In the genomic region with DNA sequence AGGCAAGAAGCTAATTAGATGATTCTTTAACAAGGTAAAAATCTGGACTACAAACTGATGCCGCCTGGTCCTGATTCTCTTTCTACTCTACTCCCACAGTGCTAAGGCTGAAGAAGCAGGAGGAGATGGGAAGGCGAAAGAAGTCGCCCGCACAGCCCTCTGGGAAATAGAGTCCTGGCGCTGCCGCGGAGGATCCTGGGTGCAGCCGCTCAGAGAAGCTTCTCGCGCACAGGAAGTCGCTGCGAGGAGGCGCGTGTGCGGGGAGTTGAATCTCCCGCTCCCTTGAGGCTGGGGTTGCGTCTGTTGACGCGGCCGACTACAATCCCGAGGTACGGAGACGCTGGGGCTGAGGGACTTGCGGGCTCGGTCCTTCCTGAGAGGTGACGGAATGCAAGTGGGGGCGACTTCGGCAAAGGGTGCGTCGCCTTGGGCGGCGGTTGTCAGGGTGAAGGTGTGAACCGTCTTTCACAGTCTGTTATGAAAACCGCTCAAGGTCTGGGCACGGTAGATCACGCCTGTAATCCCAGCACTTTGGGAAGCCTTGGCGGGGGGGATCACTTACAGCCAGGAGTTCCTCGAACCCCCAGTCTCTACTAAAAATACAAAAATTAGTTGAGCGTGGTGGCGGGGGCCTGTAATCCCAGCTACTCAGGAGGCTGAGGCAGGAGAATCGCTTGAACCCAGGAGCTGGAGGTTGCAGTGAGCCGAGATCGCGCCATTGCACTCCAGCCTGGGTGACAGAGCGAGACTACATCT, we compare ENCODE assay signal across 1 cellular context.
TF ChIP-seq lines count a peak whose summit lies in the region.

A gene (plus strand): TSS at position 212 of the 756 bp plus-strand sequence. CDS start 5,078 bp downstream, outside the sequence.

TF ChIP-seq in K562, 482 proteins besides CTCF, POLR2A, EP300 and RAD21 (continued from another document):
- peak; percentile 90 for TF ChIP-seq MYC (IDR thresholded peaks at IDR 0.05; ENCODE audit: low read depth, low read length)
- TF ChIP-seq MYC (CRISPR knock-in tag; IDR thresholded peaks at IDR 0.05; ENCODE audit: borderline replicate concordance, low read depth) = peak; percentile 67; the same call in 1 of the 2 replicates
- TF ChIP-seq ZNF121 (CRISPR knock-in tag; conservative IDR thresholded peaks at IDR 0.05) = no peak
- 0 out of 2 replicates have a peak, but pooled peaks have one; percentile 32 for TF ChIP-seq ZNF436 (CRISPR knock-in tag; IDR thresholded peaks at IDR 0.05)
- TF ChIP-seq, protein P1, sequence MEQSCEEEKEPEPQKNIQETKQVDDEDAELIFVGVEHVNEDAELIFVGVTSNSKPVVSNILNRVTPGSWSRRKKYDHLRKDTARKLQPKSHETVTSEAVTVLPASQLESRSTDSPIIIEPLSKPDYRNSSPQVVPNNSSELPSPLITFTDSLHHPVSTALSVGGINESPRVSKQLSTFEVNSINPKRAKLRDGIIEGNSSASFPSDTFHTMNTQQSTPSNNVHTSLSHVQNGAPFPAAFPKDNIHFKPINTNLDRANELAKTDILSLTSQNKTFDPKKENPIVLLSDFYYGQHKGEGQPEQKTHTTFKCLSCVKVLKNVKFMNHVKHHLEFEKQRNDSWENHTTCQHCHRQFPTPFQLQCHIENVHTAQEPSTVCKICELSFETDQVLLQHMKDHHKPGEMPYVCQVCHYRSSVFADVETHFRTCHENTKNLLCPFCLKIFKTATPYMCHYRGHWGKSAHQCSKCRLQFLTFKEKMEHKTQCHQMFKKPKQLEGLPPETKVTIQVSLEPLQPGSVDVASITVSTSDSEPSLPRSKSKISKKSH (CRISPR knock-in tag; IDR thresholded peaks at IDR 0.05) = no peak
- no peak for TF ChIP-seq PCBP1 (IDR thresholded peaks at IDR 0.05; ENCODE audit: low read depth, low read length, poor library complexity, severe bottlenecking)
- TF ChIP-seq, protein P2, sequence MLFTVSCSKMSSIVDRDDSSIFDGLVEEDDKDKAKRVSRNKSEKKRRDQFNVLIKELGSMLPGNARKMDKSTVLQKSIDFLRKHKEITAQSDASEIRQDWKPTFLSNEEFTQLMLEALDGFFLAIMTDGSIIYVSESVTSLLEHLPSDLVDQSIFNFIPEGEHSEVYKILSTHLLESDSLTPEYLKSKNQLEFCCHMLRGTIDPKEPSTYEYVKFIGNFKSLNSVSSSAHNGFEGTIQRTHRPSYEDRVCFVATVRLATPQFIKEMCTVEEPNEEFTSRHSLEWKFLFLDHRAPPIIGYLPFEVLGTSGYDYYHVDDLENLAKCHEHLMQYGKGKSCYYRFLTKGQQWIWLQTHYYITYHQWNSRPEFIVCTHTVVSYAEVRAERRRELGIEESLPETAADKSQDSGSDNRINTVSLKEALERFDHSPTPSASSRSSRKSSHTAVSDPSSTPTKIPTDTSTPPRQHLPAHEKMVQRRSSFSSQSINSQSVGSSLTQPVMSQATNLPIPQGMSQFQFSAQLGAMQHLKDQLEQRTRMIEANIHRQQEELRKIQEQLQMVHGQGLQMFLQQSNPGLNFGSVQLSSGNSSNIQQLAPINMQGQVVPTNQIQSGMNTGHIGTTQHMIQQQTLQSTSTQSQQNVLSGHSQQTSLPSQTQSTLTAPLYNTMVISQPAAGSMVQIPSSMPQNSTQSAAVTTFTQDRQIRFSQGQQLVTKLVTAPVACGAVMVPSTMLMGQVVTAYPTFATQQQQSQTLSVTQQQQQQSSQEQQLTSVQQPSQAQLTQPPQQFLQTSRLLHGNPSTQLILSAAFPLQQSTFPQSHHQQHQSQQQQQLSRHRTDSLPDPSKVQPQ (CRISPR knock-in tag; IDR thresholded peaks at IDR 0.05; ENCODE audit: borderline replicate concordance) = 0 out of 2 replicates have a peak, but pooled peaks have one; percentile 48
- TF ChIP-seq THRAP3 (IDR thresholded peaks at IDR 0.05; ENCODE audit: borderline replicate concordance) = no peak
- TF ChIP-seq LARP7 (IDR thresholded peaks at IDR 0.05) = no peak
- TF ChIP-seq TEAD4 (IDR thresholded peaks at IDR 0.05; ENCODE audit: low read length) = peak; percentile 50
- TF ChIP-seq TEAD4 (CRISPR knock-in tag; IDR thresholded peaks at IDR 0.05; ENCODE audit: borderline replicate concordance) = peak; percentile 81; the same call in 1 of the 2 replicates
- TF ChIP-seq HDAC6 (IDR thresholded peaks at IDR 0.05; ENCODE audit: low read depth, low read length) = no peak
- TF ChIP-seq CBFA2T3 (IDR thresholded peaks at IDR 0.05) = no peak; the same call in 1 of the 2 replicates
- TF ChIP-seq CREB1 (IDR thresholded peaks at IDR 0.05) = peak; percentile 58
- TF ChIP-seq CREB1 (CRISPR knock-in tag; IDR thresholded peaks at IDR 0.05) = peak; percentile 82
- TF ChIP-seq, protein P3, sequence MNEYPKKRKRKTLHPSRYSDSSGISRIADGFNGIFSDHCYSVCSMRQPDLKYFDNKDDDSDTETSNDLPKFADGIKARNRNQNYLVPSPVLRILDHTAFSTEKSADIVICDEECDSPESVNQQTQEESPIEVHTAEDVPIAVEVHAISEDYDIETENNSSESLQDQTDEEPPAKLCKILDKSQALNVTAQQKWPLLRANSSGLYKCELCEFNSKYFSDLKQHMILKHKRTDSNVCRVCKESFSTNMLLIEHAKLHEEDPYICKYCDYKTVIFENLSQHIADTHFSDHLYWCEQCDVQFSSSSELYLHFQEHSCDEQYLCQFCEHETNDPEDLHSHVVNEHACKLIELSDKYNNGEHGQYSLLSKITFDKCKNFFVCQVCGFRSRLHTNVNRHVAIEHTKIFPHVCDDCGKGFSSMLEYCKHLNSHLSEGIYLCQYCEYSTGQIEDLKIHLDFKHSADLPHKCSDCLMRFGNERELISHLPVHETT (CRISPR knock-in tag; conservative IDR thresholded peaks at IDR 0.05 in 1 of 2, IDR thresholded peaks at IDR 0.05 in 1 of 2) = peak in 1 of 2 experiments; percentile 84; a peak in 2 of 4 replicates
- TF ChIP-seq, protein P4, sequence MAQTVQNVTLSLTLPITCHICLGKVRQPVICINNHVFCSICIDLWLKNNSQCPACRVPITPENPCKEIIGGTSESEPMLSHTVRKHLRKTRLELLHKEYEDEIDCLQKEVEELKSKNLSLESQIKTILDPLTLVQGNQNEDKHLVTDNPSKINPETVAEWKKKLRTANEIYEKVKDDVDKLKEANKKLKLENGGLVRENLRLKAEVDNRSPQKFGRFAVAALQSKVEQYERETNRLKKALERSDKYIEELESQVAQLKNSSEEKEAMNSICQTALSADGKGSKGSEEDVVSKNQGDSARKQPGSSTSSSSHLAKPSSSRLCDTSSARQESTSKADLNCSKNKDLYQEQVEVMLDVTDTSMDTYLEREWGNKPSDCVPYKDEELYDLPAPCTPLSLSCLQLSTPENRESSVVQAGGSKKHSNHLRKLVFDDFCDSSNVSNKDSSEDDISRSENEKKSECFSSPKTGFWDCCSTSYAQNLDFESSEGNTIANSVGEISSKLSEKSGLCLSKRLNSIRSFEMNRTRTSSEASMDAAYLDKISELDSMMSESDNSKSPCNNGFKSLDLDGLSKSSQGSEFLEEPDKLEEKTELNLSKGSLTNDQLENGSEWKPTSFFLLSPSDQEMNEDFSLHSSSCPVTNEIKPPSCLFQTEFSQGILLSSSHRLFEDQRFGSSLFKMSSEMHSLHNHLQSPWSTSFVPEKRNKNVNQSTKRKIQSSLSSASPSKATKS (CRISPR knock-in tag; IDR thresholded peaks at IDR 0.05) = no peak
- no peak for TF ChIP-seq MCM2 (IDR thresholded peaks at IDR 0.05; ENCODE audit: low read depth)
- TF ChIP-seq, protein P5, sequence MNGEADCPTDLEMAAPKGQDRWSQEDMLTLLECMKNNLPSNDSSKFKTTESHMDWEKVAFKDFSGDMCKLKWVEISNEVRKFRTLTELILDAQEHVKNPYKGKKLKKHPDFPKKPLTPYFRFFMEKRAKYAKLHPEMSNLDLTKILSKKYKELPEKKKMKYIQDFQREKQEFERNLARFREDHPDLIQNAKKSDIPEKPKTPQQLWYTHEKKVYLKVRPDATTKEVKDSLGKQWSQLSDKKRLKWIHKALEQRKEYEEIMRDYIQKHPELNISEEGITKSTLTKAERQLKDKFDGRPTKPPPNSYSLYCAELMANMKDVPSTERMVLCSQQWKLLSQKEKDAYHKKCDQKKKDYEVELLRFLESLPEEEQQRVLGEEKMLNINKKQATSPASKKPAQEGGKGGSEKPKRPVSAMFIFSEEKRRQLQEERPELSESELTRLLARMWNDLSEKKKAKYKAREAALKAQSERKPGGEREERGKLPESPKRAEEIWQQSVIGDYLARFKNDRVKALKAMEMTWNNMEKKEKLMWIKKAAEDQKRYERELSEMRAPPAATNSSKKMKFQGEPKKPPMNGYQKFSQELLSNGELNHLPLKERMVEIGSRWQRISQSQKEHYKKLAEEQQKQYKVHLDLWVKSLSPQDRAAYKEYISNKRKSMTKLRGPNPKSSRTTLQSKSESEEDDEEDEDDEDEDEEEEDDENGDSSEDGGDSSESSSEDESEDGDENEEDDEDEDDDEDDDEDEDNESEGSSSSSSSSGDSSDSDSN (IDR thresholded peaks at IDR 0.05; ENCODE audit: borderline replicate concordance in 1 of 2, low read depth in 2 of 2, low read length in 2 of 2) = no peak
- TF ChIP-seq, protein P6, sequence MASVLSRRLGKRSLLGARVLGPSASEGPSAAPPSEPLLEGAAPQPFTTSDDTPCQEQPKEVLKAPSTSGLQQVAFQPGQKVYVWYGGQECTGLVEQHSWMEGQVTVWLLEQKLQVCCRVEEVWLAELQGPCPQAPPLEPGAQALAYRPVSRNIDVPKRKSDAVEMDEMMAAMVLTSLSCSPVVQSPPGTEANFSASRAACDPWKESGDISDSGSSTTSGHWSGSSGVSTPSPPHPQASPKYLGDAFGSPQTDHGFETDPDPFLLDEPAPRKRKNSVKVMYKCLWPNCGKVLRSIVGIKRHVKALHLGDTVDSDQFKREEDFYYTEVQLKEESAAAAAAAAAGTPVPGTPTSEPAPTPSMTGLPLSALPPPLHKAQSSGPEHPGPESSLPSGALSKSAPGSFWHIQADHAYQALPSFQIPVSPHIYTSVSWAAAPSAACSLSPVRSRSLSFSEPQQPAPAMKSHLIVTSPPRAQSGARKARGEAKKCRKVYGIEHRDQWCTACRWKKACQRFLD (CRISPR knock-in tag; IDR thresholded peaks at IDR 0.05) = 0 out of 2 replicates have a peak, but pooled peaks have one; percentile 62
- peak; percentile 43; the same call in 1 of the 2 replicates for TF ChIP-seq SIN3B (IDR thresholded peaks at IDR 0.05; ENCODE audit: low read depth)
- TF ChIP-seq TSC22D4 (tag; IDR thresholded peaks at IDR 0.05) = no peak
- TF ChIP-seq POU5F1 (IDR thresholded peaks at IDR 0.05; ENCODE audit: borderline replicate concordance, low read depth, low read length, partially characterized antibody) = no peak
- TF ChIP-seq, protein P7, sequence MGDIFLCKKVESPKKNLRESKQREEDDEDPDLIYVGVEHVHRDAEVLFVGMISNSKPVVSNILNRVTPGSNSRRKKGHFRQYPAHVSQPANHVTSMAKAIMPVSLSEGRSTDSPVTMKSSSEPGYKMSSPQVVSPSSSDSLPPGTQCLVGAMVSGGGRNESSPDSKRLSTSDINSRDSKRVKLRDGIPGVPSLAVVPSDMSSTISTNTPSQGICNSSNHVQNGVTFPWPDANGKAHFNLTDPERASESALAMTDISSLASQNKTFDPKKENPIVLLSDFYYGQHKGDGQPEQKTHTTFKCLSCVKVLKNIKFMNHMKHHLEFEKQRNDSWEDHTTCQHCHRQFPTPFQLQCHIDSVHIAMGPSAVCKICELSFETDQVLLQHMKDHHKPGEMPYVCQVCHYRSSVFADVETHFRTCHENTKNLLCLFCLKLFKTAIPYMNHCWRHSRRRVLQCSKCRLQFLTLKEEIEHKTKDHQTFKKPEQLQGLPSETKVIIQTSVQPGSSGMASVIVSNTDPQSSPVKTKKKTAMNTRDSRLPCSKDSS (IDR thresholded peaks at IDR 0.05; ENCODE audit: low read depth, partially characterized antibody) = no peak
- peak; percentile 90; the same call in 1 of the 2 replicates for TF ChIP-seq FOXK1 (CRISPR knock-in tag; IDR thresholded peaks at IDR 0.05; ENCODE audit: borderline replicate concordance)
- peak in 1 of 2 experiments; percentile 95; a peak in 2 of 3 replicates for TF ChIP-seq CBX3 (IDR thresholded peaks at IDR 0.05; ENCODE audit: borderline replicate concordance in 1 of 2, low read length in 2 of 2)
- TF ChIP-seq TGIF2 (CRISPR knock-in tag; IDR thresholded peaks at IDR 0.05) = peak; percentile 73; the same call in 1 of the 2 replicates
- TF ChIP-seq TRIM24 (IDR thresholded peaks at IDR 0.05) = peak in 1 of 2 experiments; percentile 46; a peak in 1 of 4 replicates
- TF ChIP-seq RBM15 (IDR thresholded peaks at IDR 0.05; ENCODE audit: insufficient read depth, low read length) = no peak
- TF ChIP-seq ZNF668 (CRISPR knock-in tag; IDR thresholded peaks at IDR 0.05) = no peak
- TF ChIP-seq, protein P8, sequence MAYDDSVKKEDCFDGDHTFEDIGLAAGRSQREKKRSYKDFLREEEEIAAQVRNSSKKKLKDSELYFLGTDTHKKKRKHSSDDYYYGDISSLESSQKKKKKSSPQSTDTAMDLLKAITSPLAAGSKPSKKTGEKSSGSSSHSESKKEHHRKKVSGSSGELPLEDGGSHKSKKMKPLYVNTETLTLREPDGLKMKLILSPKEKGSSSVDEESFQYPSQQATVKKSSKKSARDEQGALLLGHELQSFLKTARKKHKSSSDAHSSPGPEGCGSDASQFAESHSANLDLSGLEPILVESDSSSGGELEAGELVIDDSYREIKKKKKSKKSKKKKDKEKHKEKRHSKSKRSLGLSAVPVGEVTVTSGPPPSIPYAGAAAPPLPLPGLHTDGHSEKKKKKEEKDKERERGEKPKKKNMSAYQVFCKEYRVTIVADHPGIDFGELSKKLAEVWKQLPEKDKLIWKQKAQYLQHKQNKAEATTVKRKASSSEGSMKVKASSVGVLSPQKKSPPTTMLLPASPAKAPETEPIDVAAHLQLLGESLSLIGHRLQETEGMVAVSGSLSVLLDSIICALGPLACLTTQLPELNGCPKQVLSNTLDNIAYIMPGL (CRISPR knock-in tag; IDR thresholded peaks at IDR 0.05) = peak; percentile 95; the same call in 1 of the 2 replicates
- TF ChIP-seq TEAD2 (tag; IDR thresholded peaks at IDR 0.05) = no peak
- TF ChIP-seq CHCHD3 (CRISPR knock-in tag; IDR thresholded peaks at IDR 0.05) = 0 out of 2 replicates have a peak, but pooled peaks have one; percentile 40
- no peak for TF ChIP-seq SMARCA4 (IDR thresholded peaks at IDR 0.05)
- 0 out of 2 replicates have a peak, but pooled peaks have one; percentile 69 for TF ChIP-seq ZNF165 (CRISPR knock-in tag; IDR thresholded peaks at IDR 0.05; ENCODE audit: borderline replicate concordance)
- TF ChIP-seq ZNF263 (CRISPR knock-in tag; IDR thresholded peaks at IDR 0.05; ENCODE audit: borderline replicate concordance) = 0 out of 2 replicates have a peak, but pooled peaks have one; percentile 41
- TF ChIP-seq TRIM28 (IDR thresholded peaks at IDR 0.05) = peak; percentile 45; the same call in 1 of the 2 replicates
- peak; percentile 89 for TF ChIP-seq ZNF143 (CRISPR knock-in tag; IDR thresholded peaks at IDR 0.05)
- no peak for TF ChIP-seq ZNF586 (CRISPR knock-in tag; conservative IDR thresholded peaks at IDR 0.05)
- TF ChIP-seq XRCC3 (IDR thresholded peaks at IDR 0.05) = no peak
- TF ChIP-seq MTA2 (IDR thresholded peaks at IDR 0.05; ENCODE audit: low read depth) = no peak
- TF ChIP-seq DMBX1 (CRISPR knock-in tag; IDR thresholded peaks at IDR 0.05; ENCODE audit: borderline replicate concordance) = peak; percentile 89; the same call in 1 of the 2 replicates
- TF ChIP-seq, protein P9, sequence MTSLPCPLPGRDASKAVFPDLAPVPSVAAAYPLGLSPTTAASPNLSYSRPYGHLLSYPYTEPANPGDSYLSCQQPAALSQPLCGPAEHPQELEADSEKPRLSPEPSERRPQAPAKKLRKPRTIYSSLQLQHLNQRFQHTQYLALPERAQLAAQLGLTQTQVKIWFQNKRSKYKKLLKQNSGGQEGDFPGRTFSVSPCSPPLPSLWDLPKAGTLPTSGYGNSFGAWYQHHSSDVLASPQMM (CRISPR knock-in tag; IDR thresholded peaks at IDR 0.05) = no peak
TF ChIP-seq in K562: peak in this region for 166.
